ENCODE assay signal across 12 cellular contexts in genomic region chr21:38269567-38269917, GRCh38. TPM values are rescaled to one million over a fixed set of nuclear protein-coding genes. Genes with fewer than 3 reads are reported as not detected.
A peak's percentile ranks its signal among the peaks of the same experiment; 100 is the strongest.
DNase-seq lines count a peak whose midpoint lies in the region; ATAC-seq and TF ChIP-seq lines count a peak whose summit lies in the region.
"Had no signal": no experiment of that assay in that cellular context is flagged by ENCODE, and none has a peak within 500 bp of the region (broad histone marks: within the 10 kb centered on the region; RNA-seq: fewer than 3 reads in every experiment).

No MANE protein-coding gene starts in this region.

- H3K36me3 ChIP-seq in effector memory CD4-positive, alpha-beta T cell (ENCODE audit: control insufficient read depth, insufficient read depth, low read length): no peaks in the 10 kb centered on the region
- no peaks in the 10 kb centered on the region for H3K36me3 ChIP-seq in prostate gland
- H3K36me3 ChIP-seq: SJSA1 had no signal

- no peak overlapping the region for H3K27ac ChIP-seq in effector memory CD4-positive, alpha-beta T cell (ENCODE audit: insufficient read depth, low read length, poor library complexity, severe bottlenecking)
- H3K27ac ChIP-seq in prostate gland: no peak overlapping the region

- ATAC-seq in GM18498 (IDR thresholded peaks at IDR 0.05; ENCODE audit: unreplicated experiment): peak; percentile 76
- peak; percentile 80 for ATAC-seq in GM21360 (IDR thresholded peaks at IDR 0.05; ENCODE audit: unreplicated experiment)
- ATAC-seq in HG03103 (IDR thresholded peaks at IDR 0.05; ENCODE audit: low read depth, unreplicated experiment): peak; percentile 73

- DNase-seq in fibroblast of peridontal ligament (ENCODE audit: extremely low read depth) (peak; percentile 52), prostate gland (ENCODE audit: low spot score) (no peak), DMS153 (lab: John Stamatoyannopoulos, UW) (no peak), KG1 (lab: John Stamatoyannopoulos, UW) (no peak)
- DNase-seq in effector memory CD4-positive, alpha-beta T cell: no peak
- DNase-seq: activated CD8-positive, alpha-beta memory T cell treated with anti-CD3 and anti-CD28 coated beads, Interleukin-2, amount 50 U/mL, for 4 hours; GOT3; stimulated activated naive CD4-positive, alpha-beta T cell had no signal

- WGBS in prostate gland: 12% methylated on average over 2 of the region's 2 CpGs

- H3K4me1 ChIP-seq in effector memory CD4-positive, alpha-beta T cell (ENCODE audit: control insufficient read depth, insufficient read depth, low read length, poor library complexity, severe bottlenecking): no peaks in the 10 kb centered on the region
- H3K4me1 ChIP-seq in prostate gland (replicated peaks): peaks cover 2% of the 10 kb centered on the region

- H3K27me3 ChIP-seq in effector memory CD4-positive, alpha-beta T cell (replicated peaks; ENCODE audit: control insufficient read depth, insufficient read depth, low read length, poor library complexity, severe bottlenecking): no peaks in the 10 kb centered on the region
- H3K27me3 ChIP-seq in prostate gland (replicated peaks; ENCODE audit: insufficient read depth): no peaks in the 10 kb centered on the region
- H3K27me3 ChIP-seq: SJSA1 had no signal

- no peaks in the 10 kb centered on the region for H3K9me3 ChIP-seq in effector memory CD4-positive, alpha-beta T cell (ENCODE audit: control insufficient read depth, low read length)
- H3K9me3 ChIP-seq in prostate gland: no peaks in the 10 kb centered on the region
- H3K9me3 ChIP-seq: SJSA1 had no signal

- H3K4me3 ChIP-seq in effector memory CD4-positive, alpha-beta T cell (ENCODE audit: insufficient read depth, low read depth, low read length, poor library complexity, severe bottlenecking): no peak overlapping the region
- no peak overlapping the region for H3K4me3 ChIP-seq in prostate gland
- H3K4me3 ChIP-seq: SJSA1 had no signal

- no peak for TF ChIP-seq CTCF in prostate gland (IDR thresholded peaks at IDR 0.05)

- intact Hi-C loops in prostate gland (cut with DNase I): no loop called here

- TF ChIP-seq POLR2A in prostate gland (IDR thresholded peaks at IDR 0.05): no peak

RNA-seq across cellular contexts. Expression of gene KCNJ15, which starts 12.8 kb away (rescaled TPM):
- total RNA-seq in prostate gland: 1 to 10 TPM; 4.5 to 5.6 TPM
